18 cellular contexts compared by ENCODE assay signal in the genomic region with DNA sequence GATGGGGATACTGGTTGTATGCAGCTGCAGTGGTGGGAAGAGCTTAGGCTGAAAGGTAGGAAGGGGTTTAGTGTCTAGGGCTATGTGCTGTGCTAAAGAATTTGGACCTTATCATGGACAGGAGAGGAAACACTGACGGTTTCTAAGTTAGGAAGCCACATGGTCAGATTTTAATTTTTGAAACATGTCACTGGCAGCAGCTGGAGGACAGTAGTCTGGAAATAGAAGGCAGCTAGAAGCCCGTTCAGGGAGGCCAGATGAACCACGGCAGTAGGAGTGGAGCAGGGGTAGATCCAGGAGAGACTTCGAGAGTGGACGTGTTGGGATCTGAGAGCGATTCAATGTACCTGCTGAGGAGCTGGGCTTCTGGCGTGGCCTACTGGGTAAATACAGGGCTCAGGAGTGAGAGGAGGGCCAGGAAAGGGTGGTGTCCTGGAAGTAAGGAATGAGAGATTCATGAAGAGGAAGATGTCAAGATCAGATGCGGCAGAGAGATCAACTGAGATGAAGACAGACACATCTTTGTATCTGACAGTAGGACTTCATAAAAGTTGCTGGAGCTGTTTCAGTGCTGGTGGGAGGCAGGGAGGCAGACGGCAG.
"Had no signal": no experiment of that assay in that cellular context is flagged by ENCODE, and none has a peak within 500 bp of the region (broad histone marks: within the 10 kb centered on the region; RNA-seq: fewer than 3 reads in every experiment).

No MANE protein-coding gene starts in this region.

- H3K36me3 ChIP-seq: stomach, upper lobe of right lung had no signal

- H3K9me3 ChIP-seq: body of pancreas, stomach, testis, upper lobe of right lung had no signal

- DNase-seq: activated CD4-positive, alpha-beta memory T cell treated with anti-CD3 and anti-CD28 coated beads, Interleukin-2, amount 10 ng/mL, durations not matched to agents 7 days and 5 days; activated CD4-positive, alpha-beta T cell treated with anti-CD3 and anti-CD28 coated beads for 48 hours; activated CD4-positive, CD25-positive, alpha-beta regulatory T cell; activated naive CD4-positive, alpha-beta T cell treated with Interleukin-2 at 50 U/mL for 16 hours; activated T-cell treated with anti-CD3 and anti-CD28 coated beads, Interleukin-2, amount 50 U/mL, for 1 hour; body of pancreas; central memory CD4-positive, alpha-beta T cell; dorsolateral prefrontal cortex; foreskin keratinocyte; glutamatergic neuron; midbrain; stimulated activated CD4-positive, alpha-beta T cell treated with anti-CD3 and anti-CD28 coated beads, Interleukin-15, amount 100 ng/mL, for 24 hours; stimulated activated CD4-positive, alpha-beta T cell treated with anti-CD3 and anti-CD28 coated beads, Interleukin-2, amount 100 ng/mL, for 48 hours; stomach; T1000; testis; upper lobe of right lung had no signal

- H3K4me1 ChIP-seq: body of pancreas, testis had no signal

- H3K27me3 ChIP-seq: body of pancreas, foreskin keratinocyte, stomach, testis, upper lobe of right lung had no signal

- ATAC-seq: body of pancreas, foreskin keratinocyte, upper lobe of right lung had no signal

- H3K27ac ChIP-seq: body of pancreas, dorsolateral prefrontal cortex, foreskin keratinocyte, stomach, testis, upper lobe of right lung had no signal

- H3K4me3 ChIP-seq: body of pancreas, dorsolateral prefrontal cortex, skin epidermis, stomach, testis, upper lobe of right lung had no signal
